In genomic region chr19:48255376-48256303, GRCh38 we compare ENCODE assay signal across 8 cellular contexts. TPM values are rescaled to one million over a fixed set of nuclear protein-coding genes. Genes with fewer than 3 reads are reported as not detected.
A peak's percentile ranks its signal among the peaks of the same experiment; 100 is the strongest.
DNase-seq lines count a peak whose midpoint lies in the region; ATAC-seq, FAIRE-seq and TF ChIP-seq lines count a peak whose summit lies in the region.

Gene CARD8, minus strand, starts transcription at chr19:48255912. Its CDS starts 14,892 bp downstream, at chr19:48241020.

- no peaks in the 10 kb centered on the region for H3K27me3 ChIP-seq in KMS-11 (ENCODE audit: insufficient read depth, low read depth)
- H3K27me3 ChIP-seq in esophagus squamous epithelium: no peaks in the 10 kb centered on the region
- H3K27me3 ChIP-seq in muscle layer of duodenum (ENCODE audit: low read depth, low read length): no peaks in the 10 kb centered on the region

- 5 to 6% methylated on average over 13 to 15 of the region's 15 CpGs for WGBS in esophagus squamous epithelium, 2 donors

- H3K27ac ChIP-seq in KMS-11: peak within 1 kb of the TSS; percentile 95
- H3K27ac ChIP-seq in esophagus squamous epithelium: peak within 1 kb of the TSS; percentile 89 to 95 (median 92)
- peak within 1 kb of the TSS; percentile 100 for H3K27ac ChIP-seq in muscle layer of duodenum (ENCODE audit: low read length)

- TF ChIP-seq CTCF in KMS-11 (conservative IDR thresholded peaks at IDR 0.05; ENCODE audit: low read depth, low read length) (no peak), esophagus squamous epithelium (IDR thresholded peaks at IDR 0.05) (peak in 4 of 6 experiments; percentile 17 to 36 (median 30))

- peaks cover 22% of the 10 kb centered on the region for H3K4me1 ChIP-seq in KMS-11 (ENCODE audit: low read depth, poor library complexity, severe bottlenecking)
- peaks cover 6 to 49% (median 19%) of the 10 kb centered on the region in 3 donors for H3K4me1 ChIP-seq in esophagus squamous epithelium
- H3K4me1 ChIP-seq in muscle layer of duodenum (ENCODE audit: control insufficient read depth in 1 of 2, insufficient read depth in 2 of 2, low read length in 2 of 2): peaks cover 10 to 20% of the 10 kb centered on the region in 2 donors

- H3K36me3 ChIP-seq in KMS-11 (ENCODE audit: insufficient read depth) (no peaks in the 10 kb centered on the region), esophagus squamous epithelium (no peaks in the 10 kb centered on the region), muscle layer of duodenum (ENCODE audit: control insufficient read depth in 1 of 2, insufficient read depth in 2 of 2, low read length in 2 of 2) (no peaks in the 10 kb centered on the region)

- no peaks in the 10 kb centered on the region for H3K79me2 ChIP-seq in KMS-11 (ENCODE audit: insufficient read depth, low read depth)

- peak; percentile 59 for ATAC-seq in GM21528 (IDR thresholded peaks at IDR 0.05; ENCODE audit: low FRiP score, unreplicated experiment)

- DNase-seq in Caki2 (ENCODE audit: low read depth) (peak; percentile 90), RCC 7860 (ENCODE audit: low spot score) (peak; percentile 68), esophagus squamous epithelium (lab: John Stamatoyannopoulos, UW) (peak; percentile 27)
- peak; percentile 88 for DNase-seq in activated T-cell treated with anti-CD3 and anti-CD28 coated beads, Interleukin-2, amount 50 U/mL, for 48 hours
- peak; percentile 51 for DNase-seq in stimulated activated CD8-positive, alpha-beta memory T cell treated with anti-CD3 and anti-CD28 coated beads, Interleukin-7, amount 100 ng/mL, for 24 hours (ENCODE audit: low read depth)

- peak within 1 kb of the TSS; percentile 75 for H3K4me2 ChIP-seq in KMS-11

- no peaks in the 10 kb centered on the region for H3K9me3 ChIP-seq in esophagus squamous epithelium
- H3K9me3 ChIP-seq in muscle layer of duodenum (ENCODE audit: control insufficient read depth in 1 of 2, low read length in 2 of 2): no peaks in the 10 kb centered on the region

- peak within 1 kb of the TSS; percentile 89 for H3K9ac ChIP-seq in KMS-11

- H2AFZ ChIP-seq in KMS-11 (ENCODE audit: low read depth): peak within 1 kb of the TSS; percentile 94

- peak in 3 of 4 donors; percentile 8 to 63 (median 55) for TF ChIP-seq POLR2A in esophagus squamous epithelium (IDR thresholded peaks at IDR 0.05)

- H3K4me3 ChIP-seq in KMS-11 (IDR thresholded peaks at IDR 0.05; ENCODE audit: insufficient read depth, low read depth, low read length) (peak within 1 kb of the TSS; percentile 49), esophagus squamous epithelium (peak within 1 kb of the TSS; percentile 46 to 76 (median 64)), muscle layer of duodenum (ENCODE audit: low read depth in 1 of 2, low read length in 2 of 2) (peak within 1 kb of the TSS; percentile 78 to 98)

- in situ Hi-C loops in Caki2 (cut with HindIII; ENCODE audit: low pct_unique_long_range_greater_than_20kb, low sequenced_read_pairs): no loop called here

- FAIRE-seq in RCC 7860 (lab: Jason Lieb, UNC): peak; percentile 57

- intact Hi-C loops in esophagus squamous epithelium (cut with DNase I): no loop called here

- no peaks in the 10 kb centered on the region for H4K20me1 ChIP-seq in KMS-11 (ENCODE audit: insufficient read depth)

RNA-seq across cellular contexts. Expression of gene CARD8, which starts in this region (rescaled TPM):
- total RNA-seq in Caki2 (2014; rRNA removed; shearing (Covaris generic); ENCODE audit: low replicate concordance): 11.5 and 13.5 TPM in 2 replicates
- total RNA-seq in esophagus squamous epithelium: 10 to 100 TPM in 3 of 4 donors, 1 to 10 TPM in 1; 9.7 to 21.9 (median 11.3) TPM

Comparison
In these comparisons a context has a peak if more than half of its experiments do, and no peak if none do; other contexts are left out.
1. Peak in every context shown above with its lines: DNase-seq, ATAC-seq, H3K4me3 ChIP-seq and H3K27ac ChIP-seq.
2. DNase-seq: peak in every context shown above with its lines; median percentile 90 in Caki2; 88 in activated T-cell treated with anti-CD3 and anti-CD28 coated beads, Interleukin-2, amount 50 U/mL, for 48 hours; 68 in RCC 7860; 51 in stimulated activated CD8-positive, alpha-beta memory T cell treated with anti-CD3 and anti-CD28 coated beads, Interleukin-7, amount 100 ng/mL, for 24 hours; 27 in esophagus squamous epithelium.